Comparison of ENCODE assay signal across 9 cellular contexts in the genomic region with DNA sequence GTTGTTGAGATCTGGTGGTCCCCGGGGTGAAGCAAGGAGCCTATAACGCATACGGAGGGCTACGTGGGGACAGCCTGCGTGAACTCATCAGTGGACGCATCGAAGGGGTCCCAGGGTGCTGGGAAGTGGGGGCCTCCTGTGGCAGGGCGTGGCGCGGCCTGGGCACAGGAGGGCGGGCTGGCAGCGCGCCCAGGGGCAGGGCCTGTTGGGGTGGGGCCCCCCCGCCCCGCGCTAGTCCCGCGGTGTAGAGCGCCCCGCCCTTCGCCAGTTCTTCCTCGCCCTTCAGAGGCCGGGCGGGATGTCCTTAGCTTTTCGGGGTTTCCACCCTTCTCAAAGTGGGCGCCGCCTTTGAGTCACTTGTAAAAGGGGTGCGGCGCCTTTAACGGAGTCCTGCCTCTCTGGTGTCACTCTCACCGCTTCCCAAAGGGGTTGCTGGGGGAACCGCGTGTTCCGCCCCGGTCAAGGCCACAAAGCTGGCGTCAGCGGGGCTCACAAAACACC. TPM values are rescaled to one million over a fixed set of nuclear protein-coding genes. Genes with fewer than 3 reads are reported as not detected.
A peak's percentile ranks its signal among the peaks of the same experiment; 100 is the strongest.
DNase-seq lines count a peak whose midpoint lies in the region; ATAC-seq and TF ChIP-seq lines count a peak whose summit lies in the region.
"Had no signal": no experiment of that assay in that cellular context is flagged by ENCODE, and none has a peak within 500 bp of the region (broad histone marks: within the 10 kb centered on the region; RNA-seq: fewer than 3 reads in every experiment).

No MANE protein-coding gene starts in this region.

- no peaks in the 10 kb centered on the region for H3K27me3 ChIP-seq in CD8-positive, alpha-beta memory T cell (ENCODE audit: insufficient read depth, low read length, poor library complexity, severe bottlenecking)
- H3K27me3 ChIP-seq in HUES48 (ENCODE audit: control insufficient read depth, insufficient read depth, low read length) (peaks cover 16% of the 10 kb centered on the region), left ventricle myocardium inferior (ENCODE audit: low read depth) (no peaks in the 10 kb centered on the region), skeletal muscle satellite cell (ENCODE audit: control insufficient read depth, insufficient read depth, low read length) (no peaks in the 10 kb centered on the region)

- no peaks in the 10 kb centered on the region for H3K9me3 ChIP-seq in CD8-positive, alpha-beta memory T cell (ENCODE audit: low read length)
- H3K9me3 ChIP-seq in HUES48 (ENCODE audit: control insufficient read depth, insufficient read depth, low read length) (peaks cover 25% of the 10 kb centered on the region), left ventricle myocardium inferior (replicated peaks) (no peaks in the 10 kb centered on the region), skeletal muscle satellite cell (replicated peaks; ENCODE audit: low read length) (no peaks in the 10 kb centered on the region)

- CTCF ChIA-PET in CD8-positive, alpha-beta memory T cell (lab: Charles Lee), result interaction anchor here (1.9 kb wide), 1 partner anchor 16 kb away, joined by 8 read pairs; no protein-coding TSS in a partner anchor

- H3K4me1 Mint-ChIP-seq in CD8-positive, alpha-beta memory T cell, result peaks cover 15 to 20% (median 16%) of the 10 kb centered on the region in 3 donors
- peaks cover 16% of the 10 kb centered on the region for H3K4me1 Mint-ChIP-seq in activated naive CD4-positive, alpha-beta T cell treated with anti-CD3 and anti-CD28 coated beads, Interleukin-2, amount 50 U/mL, for 24 hours

- peaks cover 0 to 25% (median 2%) of the 10 kb centered on the region in 3 donors for H3K36me3 Mint-ChIP-seq in CD8-positive, alpha-beta memory T cell
- H3K36me3 Mint-ChIP-seq in activated naive CD4-positive, alpha-beta T cell treated with anti-CD3 and anti-CD28 coated beads, Interleukin-2, amount 50 U/mL, for 24 hours, result no peaks in the 10 kb centered on the region

- H3K4me3 Mint-ChIP-seq in CD8-positive, alpha-beta memory T cell, result peak overlapping the region; percentile 84 to 95 (median 86)
- peak overlapping the region; percentile 87 for H3K4me3 Mint-ChIP-seq in activated naive CD4-positive, alpha-beta T cell treated with anti-CD3 and anti-CD28 coated beads, Interleukin-2, amount 50 U/mL, for 24 hours

- H3K9me3 Mint-ChIP-seq in CD8-positive, alpha-beta memory T cell, result no peaks in the 10 kb centered on the region
- H3K9me3 Mint-ChIP-seq in activated naive CD4-positive, alpha-beta T cell treated with anti-CD3 and anti-CD28 coated beads, Interleukin-2, amount 50 U/mL, for 24 hours, result no peaks in the 10 kb centered on the region

- ATAC-seq in GM21367 (IDR thresholded peaks at IDR 0.05; ENCODE audit: unreplicated experiment), result peak; percentile 57

- POLR2A ChIA-PET in CD8-positive, alpha-beta memory T cell (lab: Charles Lee), result interaction anchor here (0.7 kb wide), 1 partner anchor 14 kb away, joined by 3 read pairs; the partner anchor contains the start of gene PRICKLE3

- intact Hi-C loops in left ventricle myocardium inferior (cut with micrococcal nuclease), result no loop called here

- DNase-seq in CD8-positive, alpha-beta memory T cell, result peak; percentile 41 to 73 (median 56)
- DNase-seq in SIG-M5 (lab: John Stamatoyannopoulos, UW) (peak; percentile 2), left ventricle myocardium inferior (peak; percentile 67), inferior parietal cortex (ENCODE audit: extremely low spot score) (no peak)

- H3K27ac Mint-ChIP-seq in CD8-positive, alpha-beta memory T cell, result peak overlapping the region; percentile 73 to 95 (median 89)
- H3K27ac Mint-ChIP-seq in activated naive CD4-positive, alpha-beta T cell treated with anti-CD3 and anti-CD28 coated beads, Interleukin-2, amount 50 U/mL, for 24 hours, result peak overlapping the region; percentile 76

- H3K9ac ChIP-seq in HUES48 (ENCODE audit: low read depth, low read length) (no peak overlapping the region), skeletal muscle satellite cell (ENCODE audit: low read depth, low read length) (peak overlapping the region; percentile 85)

- H3K4me1 ChIP-seq in CD8-positive, alpha-beta memory T cell (ENCODE audit: insufficient read depth, low read length), result peaks cover 15% of the 10 kb centered on the region
- H3K4me1 ChIP-seq in HUES48 (ENCODE audit: control insufficient read depth, insufficient read depth, low read length), result peaks cover 5% of the 10 kb centered on the region
- H3K4me1 ChIP-seq in left ventricle myocardium inferior, result peaks cover 17% of the 10 kb centered on the region
- H3K4me1 ChIP-seq in skeletal muscle satellite cell (ENCODE audit: control insufficient read depth, insufficient read depth, low read length), result peaks cover 12% of the 10 kb centered on the region

- H3K27me3 Mint-ChIP-seq in CD8-positive, alpha-beta memory T cell, result no peaks in the 10 kb centered on the region
- H3K27me3 Mint-ChIP-seq in activated naive CD4-positive, alpha-beta T cell treated with anti-CD3 and anti-CD28 coated beads, Interleukin-2, amount 50 U/mL, for 24 hours, result no peaks in the 10 kb centered on the region

- peak overlapping the region; percentile 59 for H3K27ac ChIP-seq in CD8-positive, alpha-beta memory T cell (ENCODE audit: low read depth, low read length)
- H3K27ac ChIP-seq in HUES48 (ENCODE audit: low read depth, low read length) (no peak overlapping the region), left ventricle myocardium inferior (replicated peaks) (peak overlapping the region; percentile 89)
- H3K27ac ChIP-seq: VCaP had no signal

- TF ChIP-seq CTCF in left ventricle myocardium inferior (IDR thresholded peaks at IDR 0.05; ENCODE audit: borderline replicate concordance), result no peak

- H3K4me3 ChIP-seq in CD8-positive, alpha-beta memory T cell (ENCODE audit: low read length), result peak overlapping the region; percentile 60
- H3K4me3 ChIP-seq in HUES48 (ENCODE audit: low read depth, low read length) (peak overlapping the region; percentile 59), left ventricle myocardium inferior (peak overlapping the region; percentile 75), skeletal muscle satellite cell (ENCODE audit: low read length) (peak overlapping the region; percentile 75)

- peaks cover 3% of the 10 kb centered on the region for H3K36me3 ChIP-seq in CD8-positive, alpha-beta memory T cell (ENCODE audit: insufficient read depth, low read length)
- peaks cover 3% of the 10 kb centered on the region; the same call in 1 of the 2 replicates for H3K36me3 ChIP-seq in HUES48 (ENCODE audit: control insufficient read depth, insufficient read depth, low read length)
- H3K36me3 ChIP-seq in left ventricle myocardium inferior, result peaks cover 13% of the 10 kb centered on the region
- H3K36me3 ChIP-seq in skeletal muscle satellite cell (ENCODE audit: insufficient read depth, low read length), result peaks cover 23% of the 10 kb centered on the region

- peak overlapping the region; percentile 82 for H3K4me2 ChIP-seq in skeletal muscle satellite cell (ENCODE audit: low read length)

RNA-seq across cellular contexts. Expression of gene PLP2, which starts 0.6 kb away (rescaled TPM):
- 10 to 100 TPM; 95.2 to 98.1 TPM for total RNA-seq in CD8-positive, alpha-beta memory T cell
- polyA plus RNA-seq in CD8-positive, alpha-beta memory T cell, result 160 TPM
- total RNA-seq in left ventricle myocardium inferior, result 42.1 TPM
- total RNA-seq in skeletal muscle satellite cell (2012; rRNA removed), result 33.7 and 54.6 TPM in 2 replicates

RNA-seq across cellular contexts. Expression of gene MAGIX, which starts 9.8 kb away (rescaled TPM):
- 1 to 10 TPM; 1.4 TPM for total RNA-seq in CD8-positive, alpha-beta memory T cell
- polyA plus RNA-seq in CD8-positive, alpha-beta memory T cell, result 0.25 TPM
- total RNA-seq in left ventricle myocardium inferior, result 2.4 TPM
- total RNA-seq in skeletal muscle satellite cell (2012; rRNA removed), result 0.66 and 0.76 TPM in 2 replicates

RNA-seq across cellular contexts. Expression of gene PRICKLE3, which starts 13.8 kb away (rescaled TPM):
- 10 to 100 TPM; 13.3 to 13.5 TPM for total RNA-seq in CD8-positive, alpha-beta memory T cell
- polyA plus RNA-seq in CD8-positive, alpha-beta memory T cell, result 3.0 TPM
- total RNA-seq in left ventricle myocardium inferior, result 9.7 TPM
- total RNA-seq in skeletal muscle satellite cell (2012; rRNA removed), result 9.9 and 10.7 TPM in 2 replicates

RNA-seq across cellular contexts. Expression of gene SYP, which starts 27.7 kb away (rescaled TPM):
- total RNA-seq in CD8-positive, alpha-beta memory T cell, result 1 to 10 TPM; 1.9 to 2.5 TPM
- polyA plus RNA-seq in CD8-positive, alpha-beta memory T cell, result 0.25 TPM
- total RNA-seq in left ventricle myocardium inferior, result 1.6 TPM
- under 0.01 and 0.25 TPM in 2 replicates for total RNA-seq in skeletal muscle satellite cell (2012; rRNA removed)

RNA-seq across cellular contexts. Expression of gene GPKOW, which starts 48.8 kb away (rescaled TPM):
- 10 to 100 TPM; 20.4 to 23.3 TPM for total RNA-seq in CD8-positive, alpha-beta memory T cell
- 31.8 TPM for polyA plus RNA-seq in CD8-positive, alpha-beta memory T cell
- 18.1 TPM for total RNA-seq in left ventricle myocardium inferior
- total RNA-seq in skeletal muscle satellite cell (2012; rRNA removed), result 13.2 and 13.8 TPM in 2 replicates
